Comparison of ENCODE assay signal across 8 cellular contexts in genomic region chr2:127701651-127702394, GRCh38. TPM values are rescaled to one million over a fixed set of nuclear protein-coding genes. Genes with fewer than 3 reads are reported as not detected.
DNase-seq lines count a peak whose midpoint lies in the region; ATAC-seq, FAIRE-seq and TF ChIP-seq lines count a peak whose summit lies in the region.

No MANE protein-coding gene starts in this region.

- peaks cover 16% of the 10 kb centered on the region for H4K20me1 ChIP-seq in astrocyte (ENCODE audit: insufficient read depth, low read length)

- no peak for FAIRE-seq in astrocyte (lab: Jason Lieb, UNC)

- peak overlapping the region; percentile 89 for H2AFZ ChIP-seq in astrocyte (ENCODE audit: low read depth, low read length)

- no peaks in the 10 kb centered on the region for H3K9me3 ChIP-seq in astrocyte (ENCODE audit: insufficient read depth, low read depth, low read length)

- peak overlapping the region; percentile 73 for H3K4me3 ChIP-seq in astrocyte (ENCODE audit: insufficient read depth, low read depth, low read length)

- peaks cover 10% of the 10 kb centered on the region for H3K36me3 ChIP-seq in astrocyte (ENCODE audit: insufficient read depth, low read length)

- ATAC-seq in GM18498 (IDR thresholded peaks at IDR 0.05; ENCODE audit: unreplicated experiment) (peak; percentile 51), HG02798 (IDR thresholded peaks at IDR 0.05; ENCODE audit: poor library complexity, unreplicated experiment) (peak; percentile 52), sciatic nerve (peak; percentile 67)

- H3K27me3 ChIP-seq in astrocyte (ENCODE audit: insufficient read depth, low read length) = no peaks in the 10 kb centered on the region

- H3K27ac ChIP-seq in astrocyte (ENCODE audit: low read depth, low read length) = peak overlapping the region; percentile 91

- peaks cover 29% of the 10 kb centered on the region for H3K4me1 Mint-ChIP-seq in T-helper 2 cell treated with Interferon-gamma antibody and Interleukin-4, amounts not matched to agents 5 μg/mL and 100 μg/mL, for 36 hours (ENCODE audit: low read depth)
- peaks cover 17% of the 10 kb centered on the region for H3K4me1 Mint-ChIP-seq in astrocyte (ENCODE audit: low read depth, unreplicated experiment)

- intact Hi-C loops in sciatic nerve (cut with DNase I) = no loop called here

- H3K36me3 Mint-ChIP-seq in T-helper 2 cell treated with Interferon-gamma antibody and Interleukin-4, amounts not matched to agents 5 μg/mL and 100 μg/mL, for 36 hours (ENCODE audit: low read depth) = peaks cover 44% of the 10 kb centered on the region
- H3K36me3 Mint-ChIP-seq in astrocyte (ENCODE audit: low read depth, unreplicated experiment) = peaks cover 9% of the 10 kb centered on the region

- H3K9me3 Mint-ChIP-seq in T-helper 2 cell treated with Interferon-gamma antibody and Interleukin-4, amounts not matched to agents 5 μg/mL and 100 μg/mL, for 36 hours = no peaks in the 10 kb centered on the region
- no peaks in the 10 kb centered on the region for H3K9me3 Mint-ChIP-seq in astrocyte (ENCODE audit: unreplicated experiment)

- DNase-seq in NCI-H1417 (lab: John Stamatoyannopoulos, UW) (peak; percentile 68 to 94 (median 87)), astrocyte (ENCODE audit: low read depth) (peak; percentile 60), hypothalamus (lab: John Stamatoyannopoulos, UW) (peak in 40 of 51 donors; percentile 11 to 86 (median 68)), sciatic nerve (ENCODE audit: low spot score) (peak; percentile 82), cerebellar nuclear complex (lab: John Stamatoyannopoulos, UW) (no peak)
- DNase-seq in T-helper 2 cell treated with Interferon-gamma antibody and Interleukin-4, amounts not matched to agents 5 μg/mL and 100 μg/mL, for 36 hours (ENCODE audit: low spot score) = peak; percentile 81

- peak overlapping the region; percentile 88 for H3K4me3 Mint-ChIP-seq in T-helper 2 cell treated with Interferon-gamma antibody and Interleukin-4, amounts not matched to agents 5 μg/mL and 100 μg/mL, for 36 hours
- H3K4me3 Mint-ChIP-seq in astrocyte (ENCODE audit: unreplicated experiment) = peak overlapping the region; percentile 85

- peak overlapping the region; percentile 90 for H3K9ac ChIP-seq in astrocyte (ENCODE audit: low read length)

- TF ChIP-seq CTCF in astrocyte (IDR thresholded peaks at IDR 0.05; ENCODE audit: insufficient read depth, low read depth, low read length) = no peak

- H3K4me2 ChIP-seq in astrocyte (ENCODE audit: low read length) = peak overlapping the region; percentile 95

- no peaks in the 10 kb centered on the region for H3K27me3 Mint-ChIP-seq in T-helper 2 cell treated with Interferon-gamma antibody and Interleukin-4, amounts not matched to agents 5 μg/mL and 100 μg/mL, for 36 hours (ENCODE audit: low read depth)
- H3K27me3 Mint-ChIP-seq in astrocyte (ENCODE audit: low read depth, unreplicated experiment) = no peaks in the 10 kb centered on the region

- H3K27ac Mint-ChIP-seq in T-helper 2 cell treated with Interferon-gamma antibody and Interleukin-4, amounts not matched to agents 5 μg/mL and 100 μg/mL, for 36 hours = peak overlapping the region; percentile 97
- H3K27ac Mint-ChIP-seq in astrocyte (ENCODE audit: unreplicated experiment) = peak overlapping the region; percentile 87

- peaks cover 24% of the 10 kb centered on the region for H3K79me2 ChIP-seq in astrocyte (ENCODE audit: insufficient read depth, low read length)

- H3K4me1 ChIP-seq in astrocyte (ENCODE audit: insufficient read depth, low read length) = peaks cover 13% of the 10 kb centered on the region

RNA-seq across cellular contexts. Expression of gene SFT2D3, which starts 0.5 kb away (rescaled TPM):
- total RNA-seq in astrocyte (2.9 and 3.0 TPM in 2 replicates), sciatic nerve (4.5 TPM)

RNA-seq across cellular contexts. Expression of gene LIMS2, which starts 26.5 kb away (rescaled TPM):
- total RNA-seq in astrocyte = 73.3 and 75.1 TPM in 2 replicates
- 194 TPM for total RNA-seq in sciatic nerve

RNA-seq across cellular contexts. Expression of gene GPR17, which starts 55.9 kb away (rescaled TPM):
- total RNA-seq in astrocyte (0.18 TPM in 1 of 2 replicates, not detected in the other), sciatic nerve (4.6 TPM)

Comparison
In these comparisons a context has a peak if more than half of its experiments do, and no peak if none do; other contexts are left out.
1. DNase-seq: peak in NCI-H1417 (3 of 3), T-helper 2 cell treated with Interferon-gamma antibody and Interleukin-4, amounts not matched to agents 5 μg/mL and 100 μg/mL, for 36 hours (single experiment), astrocyte (single experiment), hypothalamus (40 of 51) and sciatic nerve (single experiment); none in cerebellar nuclear complex (0 of 2).
2. Peak in every context shown above with its lines, with median percentiles within 50 percentile points of each other: ATAC-seq.